Comparison of ENCODE assay signal across 17 cellular contexts in the genomic region with DNA sequence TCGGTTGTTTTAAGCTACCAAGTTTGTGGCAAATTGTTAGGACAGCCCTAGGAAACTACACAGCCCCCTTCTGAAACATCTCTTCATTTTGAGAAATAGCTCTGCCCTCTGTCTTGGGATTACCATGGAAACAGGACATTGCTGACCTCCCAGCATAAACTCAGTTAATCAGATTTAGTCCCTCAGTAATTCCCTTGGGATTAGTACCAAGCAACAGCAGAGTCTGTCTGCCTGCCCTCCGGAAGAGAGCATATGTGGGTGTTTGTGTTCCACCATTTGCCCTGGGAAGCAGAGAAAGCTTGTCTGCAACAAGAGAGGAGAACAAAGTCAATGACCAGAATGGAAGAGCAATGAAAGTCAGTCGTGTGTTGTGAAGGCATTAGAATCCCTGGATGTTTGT.
DNase-seq lines count a peak whose midpoint lies in the region; TF ChIP-seq lines count a peak whose summit lies in the region.
"Had no signal": no experiment of that assay in that cellular context is flagged by ENCODE, and none has a peak within 500 bp of the region (broad histone marks: within the 10 kb centered on the region; RNA-seq: fewer than 3 reads in every experiment).

No MANE protein-coding gene starts in this region.

- no peaks in the 10 kb centered on the region for H3K9me3 Mint-ChIP-seq in activated naive CD4-positive, alpha-beta T cell treated with anti-CD3 and anti-CD28 coated beads, Interleukin-2, amount 10 ng/mL, durations not matched to agents 7 days and 5 days
- H3K9me3 Mint-ChIP-seq: CD8-positive, alpha-beta T cell had no signal

- H3K27ac ChIP-seq in WERI-Rb-1 (peak overlapping the region; percentile 74), layer of hippocampus (ENCODE audit: low read depth, low read length) (peak overlapping the region; percentile 16)
- H3K27ac ChIP-seq: 22Rv1, HL-60 had no signal

- H3K4me1 Mint-ChIP-seq in activated naive CD4-positive, alpha-beta T cell treated with anti-CD3 and anti-CD28 coated beads, Interleukin-2, amount 10 ng/mL, durations not matched to agents 7 days and 5 days = no peaks in the 10 kb centered on the region
- H3K4me1 Mint-ChIP-seq: CD14-positive monocyte had no signal

- TF ChIP-seq CTCF in WERI-Rb-1 (IDR thresholded peaks at IDR 0.05; ENCODE audit: low read depth, low read length) (no peak), retinal pigment epithelial cell (conservative IDR thresholded peaks at IDR 0.05; ENCODE audit: low read depth, low read length) (no peak)

- no peaks in the 10 kb centered on the region for H3K9me3 ChIP-seq in WERI-Rb-1 (ENCODE audit: severe bottlenecking)

- CTCF ChIA-PET in activated naive CD4-positive, alpha-beta T cell treated with anti-CD3 and anti-CD28 coated beads, Interleukin-2, amount 10 ng/mL, durations not matched to agents 7 days and 5 days (lab: Charles Lee) = no interaction called here

- no peaks in the 10 kb centered on the region for H3K27me3 Mint-ChIP-seq in activated naive CD4-positive, alpha-beta T cell treated with anti-CD3 and anti-CD28 coated beads, Interleukin-2, amount 10 ng/mL, durations not matched to agents 7 days and 5 days

- H3K36me3 ChIP-seq in WERI-Rb-1 = no peaks in the 10 kb centered on the region

- peak overlapping the region; percentile 16 for H3K27ac Mint-ChIP-seq in activated naive CD4-positive, alpha-beta T cell treated with anti-CD3 and anti-CD28 coated beads, Interleukin-2, amount 10 ng/mL, durations not matched to agents 7 days and 5 days
- H3K27ac Mint-ChIP-seq: CD14-positive monocyte; CD8-positive, alpha-beta T cell; HFFc6 had no signal

- H3K36me3 Mint-ChIP-seq in activated naive CD4-positive, alpha-beta T cell treated with anti-CD3 and anti-CD28 coated beads, Interleukin-2, amount 10 ng/mL, durations not matched to agents 7 days and 5 days = no peaks in the 10 kb centered on the region
- H3K36me3 Mint-ChIP-seq: CD14-positive monocyte; CD8-positive, alpha-beta T cell had no signal

- DNase-seq in activated naive CD4-positive, alpha-beta T cell treated with anti-CD3 and anti-CD28 coated beads, Interleukin-2, amount 10 ng/mL, durations not matched to agents 7 days and 5 days = no peak
- DNase-seq in activated naive CD4-positive, alpha-beta T cell treated with anti-CD3 and anti-CD28 coated beads, Interleukin-2, amount 50 U/mL, for 16 hours = no peak
- DNase-seq in WERI-Rb-1 (peak; percentile 67), retinal pigment epithelial cell (ENCODE audit: low read depth) (peak; percentile 43), iPS-NIHi11 (ENCODE audit: low spot score) (no peak)
- no peak for DNase-seq in activated CD4-positive, alpha-beta T cell treated with anti-CD3 and anti-CD28 coated beads for 48 hours
- no peak for DNase-seq in effector CD8-positive, alpha-beta T cell (lab: John Stamatoyannopoulos, UW)
- DNase-seq: CD8-positive, alpha-beta T cell; COR-L47; DMS53; GF-D8; HCEC 1CT; HFFc6 had no signal

- no peak overlapping the region; the same call in 1 of the 2 replicates for H3K4me3 ChIP-seq in WERI-Rb-1 (ENCODE audit: low read depth, low read length)
- no peak overlapping the region for H3K4me3 ChIP-seq in retinal pigment epithelial cell (ENCODE audit: low read length)

- no peak overlapping the region for H3K4me3 Mint-ChIP-seq in activated naive CD4-positive, alpha-beta T cell treated with anti-CD3 and anti-CD28 coated beads, Interleukin-2, amount 10 ng/mL, durations not matched to agents 7 days and 5 days
- H3K4me3 Mint-ChIP-seq: CD14-positive monocyte; CD8-positive, alpha-beta T cell; HFFc6 had no signal

- no peaks in the 10 kb centered on the region for H3K27me3 ChIP-seq in WERI-Rb-1 (ENCODE audit: insufficient read depth, low read depth, severe bottlenecking)
- H3K27me3 ChIP-seq in layer of hippocampus (ENCODE audit: control insufficient read depth, insufficient read depth, low read length) = no peaks in the 10 kb centered on the region

Comparison
In these comparisons a context has a peak if more than half of its experiments do, and no peak if none do; other contexts are left out.
1. DNase-seq: peak in WERI-Rb-1 (single experiment) and retinal pigment epithelial cell (single experiment); none in activated naive CD4-positive, alpha-beta T cell treated with anti-CD3 and anti-CD28 coated beads, Interleukin-2, amount 10 ng/mL, durations not matched to agents 7 days and 5 days (single experiment), activated naive CD4-positive, alpha-beta T cell treated with anti-CD3 and anti-CD28 coated beads, Interleukin-2, amount 50 U/mL, for 16 hours (single experiment), activated CD4-positive, alpha-beta T cell treated with anti-CD3 and anti-CD28 coated beads for 48 hours (single experiment), effector CD8-positive, alpha-beta T cell (single experiment) and iPS-NIHi11 (single experiment).